In genomic region chr2:131682122-131682944, GRCh38 we compare ENCODE assay signal across 8 cellular contexts.
DNase-seq lines count a peak whose midpoint lies in the region; ATAC-seq and TF ChIP-seq lines count a peak whose summit lies in the region.

No MANE protein-coding gene starts in this region.

- H3K27ac ChIP-seq in colonic mucosa: peak overlapping the region; percentile 73

- H3K4me3 ChIP-seq in colonic mucosa: peak overlapping the region; percentile 63

- no peaks in the 10 kb centered on the region for H3K27me3 ChIP-seq in colonic mucosa

- H3K36me3 ChIP-seq in colonic mucosa: no peaks in the 10 kb centered on the region

- H3K4me1 ChIP-seq in colonic mucosa: no peaks in the 10 kb centered on the region

- H3K9me3 ChIP-seq in colonic mucosa: no peaks in the 10 kb centered on the region

- peak overlapping the region; percentile 71 to 79 for H3K9ac ChIP-seq in colonic mucosa (ENCODE audit: low read depth in 2 of 2, low read length in 2 of 2)

- no peak for TF ChIP-seq CTCF in colonic mucosa (IDR thresholded peaks at IDR 0.05)

- peak; percentile 81 for DNase-seq in AG08395 (ENCODE audit: low spot score)
- peak; percentile 19 for DNase-seq in NCI-H226
- DNase-seq in activated CD4-positive, alpha-beta T cell treated with anti-CD3 and anti-CD28 coated beads for 48 hours: peak; percentile 85
- DNase-seq in colonic mucosa: peak; percentile 93
- peak; percentile 95 for DNase-seq in left kidney (ENCODE audit: low read depth, low spot score)
- peak; percentile 78 to 81 for DNase-seq in stimulated activated CD4-positive, alpha-beta T cell treated with anti-CD3 and anti-CD28 coated beads, Interleukin-2, amount 100 ng/mL, for 24 hours

- intact Hi-C loops in colonic mucosa (cut with DNase I): no loop called here

- ATAC-seq in GM18873 (IDR thresholded peaks at IDR 0.05; ENCODE audit: low FRiP score, unreplicated experiment): peak; percentile 99
- peak; percentile 100 for ATAC-seq in HG03108 (IDR thresholded peaks at IDR 0.05; ENCODE audit: unreplicated experiment)

Comparison
In these comparisons a context has a peak if more than half of its experiments do, and no peak if none do; other contexts are left out.
1. Peak in every context shown above with its lines: DNase-seq, ATAC-seq, H3K4me3 ChIP-seq and H3K27ac ChIP-seq.
2. DNase-seq: peak in every context shown above with its lines; median percentile 95 in left kidney; 93 in colonic mucosa; 85 in activated CD4-positive, alpha-beta T cell treated with anti-CD3 and anti-CD28 coated beads for 48 hours; 81 in AG08395; 80 in stimulated activated CD4-positive, alpha-beta T cell treated with anti-CD3 and anti-CD28 coated beads, Interleukin-2, amount 100 ng/mL, for 24 hours; 19 in NCI-H226.